In the genomic region with DNA sequence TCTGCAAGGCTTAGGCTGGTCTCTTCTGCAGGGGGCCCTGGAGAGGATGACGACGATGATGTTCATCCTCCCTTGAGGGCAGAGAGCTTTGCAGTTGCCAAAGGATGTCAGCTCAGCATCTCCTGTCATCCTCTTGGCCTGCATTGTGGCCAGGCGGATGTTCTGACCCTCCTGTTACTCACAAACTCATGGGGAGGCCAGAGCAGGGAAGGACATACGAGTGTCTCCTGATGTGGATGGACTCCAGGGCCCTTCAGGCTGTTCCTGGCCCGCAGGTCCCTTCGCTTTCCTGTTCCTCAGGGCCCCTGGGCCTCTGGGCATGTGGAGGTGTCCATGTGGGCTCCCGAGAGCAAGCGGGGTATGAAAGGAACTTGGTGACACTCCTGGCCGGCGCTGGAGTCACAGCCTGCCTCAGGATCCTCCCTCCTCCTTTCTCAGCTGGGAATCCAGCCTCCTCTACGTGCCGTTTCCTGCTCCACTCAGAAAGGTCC, we compare ENCODE assay signal across 12 cellular contexts. TPM values are rescaled to one million over a fixed set of nuclear protein-coding genes. Genes with fewer than 3 reads are reported as not detected.
A peak's percentile ranks its signal among the peaks of the same experiment; 100 is the strongest.
DNase-seq lines count a peak whose midpoint lies in the region; ATAC-seq and TF ChIP-seq lines count a peak whose summit lies in the region.
"Had no signal": no experiment of that assay in that cellular context is flagged by ENCODE, and none has a peak within 500 bp of the region (broad histone marks: within the 10 kb centered on the region; RNA-seq: fewer than 3 reads in every experiment).

No MANE protein-coding gene starts in this region.

- H3K27me3 ChIP-seq in spleen (replicated peaks in 1 of 7): no peaks in the 10 kb centered on the region

- peak overlapping the region; percentile 50 to 96 (median 92) for H3K27ac ChIP-seq in spleen
- H3K27ac ChIP-seq: SK-N-MC had no signal

- WGBS in spleen, 5 donors: 70 to 92% (median 88%) methylated on average over 11 to 12 of the region's 12 CpGs

- no peaks in the 10 kb centered on the region for H3K9me3 Mint-ChIP-seq in T-helper 2 cell treated with Interferon-gamma antibody and Interleukin-4, amounts not matched to agents 5 μg/mL and 100 μg/mL, for 36 hours
- H3K9me3 Mint-ChIP-seq in T-cell: no peaks in the 10 kb centered on the region

- H3K4me1 ChIP-seq in spleen: peaks cover 66 to 99% (median 90%) of the 10 kb centered on the region in 6 donors

- TF ChIP-seq POLR2A in spleen (IDR thresholded peaks at IDR 0.05): no peak

- H3K36me3 Mint-ChIP-seq in T-helper 2 cell treated with Interferon-gamma antibody and Interleukin-4, amounts not matched to agents 5 μg/mL and 100 μg/mL, for 36 hours (ENCODE audit: low read depth): peaks cover 24% of the 10 kb centered on the region
- peaks cover 8% of the 10 kb centered on the region for H3K36me3 Mint-ChIP-seq in T-cell

- H3K4me3 ChIP-seq in fibroblast of pulmonary artery (replicated peaks; ENCODE audit: low read depth, low read length) (no peak overlapping the region), spleen (peak overlapping the region in 1 of 8 donors; percentile 60)
- H3K4me3 ChIP-seq: SK-N-MC had no signal

- no peak overlapping the region for H3K4me3 Mint-ChIP-seq in T-helper 2 cell treated with Interferon-gamma antibody and Interleukin-4, amounts not matched to agents 5 μg/mL and 100 μg/mL, for 36 hours
- H3K4me3 Mint-ChIP-seq in T-cell: peak overlapping the region in 1 of 3 donors; percentile 78

- H3K27me3 Mint-ChIP-seq in T-helper 2 cell treated with Interferon-gamma antibody and Interleukin-4, amounts not matched to agents 5 μg/mL and 100 μg/mL, for 36 hours (ENCODE audit: low read depth): no peaks in the 10 kb centered on the region
- H3K27me3 Mint-ChIP-seq in T-cell: no peaks in the 10 kb centered on the region

- peaks cover 59% of the 10 kb centered on the region for H3K4me1 Mint-ChIP-seq in T-helper 2 cell treated with Interferon-gamma antibody and Interleukin-4, amounts not matched to agents 5 μg/mL and 100 μg/mL, for 36 hours (ENCODE audit: low read depth)
- H3K4me1 Mint-ChIP-seq in T-cell: peaks cover 79 to 92% (median 89%) of the 10 kb centered on the region in 3 donors

- peak overlapping the region; percentile 94 for H3K27ac Mint-ChIP-seq in T-helper 2 cell treated with Interferon-gamma antibody and Interleukin-4, amounts not matched to agents 5 μg/mL and 100 μg/mL, for 36 hours
- H3K27ac Mint-ChIP-seq in T-cell: peak overlapping the region; percentile 27 to 58

- ATAC-seq in T-cell (replicated peaks in 1 of 4): no peak
- no peak for ATAC-seq in HG02840 (IDR thresholded peaks at IDR 0.05; ENCODE audit: low FRiP score, unreplicated experiment)
- no peak for ATAC-seq in GM18873 (IDR thresholded peaks at IDR 0.05; ENCODE audit: low FRiP score, unreplicated experiment)

- DNase-seq in T-helper 2 cell treated with Interferon-gamma antibody and Interleukin-4, amounts not matched to agents 5 μg/mL and 100 μg/mL, for 36 hours (ENCODE audit: low spot score): no peak
- no peak for DNase-seq in T-helper 2 cell
- DNase-seq in T-cell: no peak
- peak; percentile 39 for DNase-seq in fibroblast of pulmonary artery (ENCODE audit: low read depth)
- DNase-seq in spleen: peak; percentile 75
- DNase-seq in NCI-H524 (lab: John Stamatoyannopoulos, UW): no peak
- DNase-seq: erythroblast, mammary epithelial cell, NCI-H1694 treated with DMSO at 0.1 percent for 48 hours had no signal

- CTCF ChIA-PET in T-cell (lab: Charles Lee): interaction anchor here in 1 of 2 donors (0.6 kb wide), 1 partner anchor 520 kb away, joined by 3 read pairs; no protein-coding TSS in a partner anchor

- H3K9me3 ChIP-seq in spleen: no peaks in the 10 kb centered on the region

- TF ChIP-seq CTCF in fibroblast of pulmonary artery (IDR thresholded peaks at IDR 0.05; ENCODE audit: low read length, missing control alignments) (no peak), spleen (IDR thresholded peaks at IDR 0.05 in 8 of 11, conservative IDR thresholded peaks at IDR 0.05 in 3 of 11) (no peak)

- intact Hi-C loops in spleen (cut with DNase I; ENCODE audit: low total_unique reads): no loop called here

- peaks cover 0 to 37% (median 5%) of the 10 kb centered on the region in 6 donors for H3K36me3 ChIP-seq in spleen

- POLR2A ChIA-PET in T-cell (lab: Charles Lee): no interaction called here

RNA-seq across cellular contexts. Expression of a gene that starts 8.5 kb away (rescaled TPM):
- 10 to 100 TPM; 29.1 to 35.1 (median 30.1) TPM for total RNA-seq in T-cell
- 10 to 100 TPM; 15.8 to 31.1 (median 25.2) TPM for total RNA-seq in spleen
- polyA plus RNA-seq in spleen: 10 to 100 TPM in 2 of 3 donors, 1 to 10 TPM in 1; 8.3 to 14.8 (median 14.2) TPM

RNA-seq across cellular contexts. Expression of a gene that starts 59.2 kb away (rescaled TPM):
- total RNA-seq in T-cell: 1 to 10 TPM in 4 of 5 donors, under 1 TPM in 1; 0.72 to 4.1 (median 1.8) TPM
- 1 to 10 TPM in 6 of 7 donors, under 1 TPM in 1; 0.92 to 3.9 (median 2.0) TPM for total RNA-seq in spleen
- 1 to 10 TPM in 1 of 3 donors, under 1 TPM in 2; 0.38 to 1.5 (median 0.47) TPM for polyA plus RNA-seq in spleen
- total RNA-seq: mammary epithelial cell had no signal
- polyA plus RNA-seq: mammary epithelial cell had no signal

Comparison
In these comparisons a context has a peak if more than half of its experiments do, and no peak if none do; other contexts are left out.
1. DNase-seq: peak in fibroblast of pulmonary artery (single experiment) and spleen (single experiment); none in T-helper 2 cell treated with Interferon-gamma antibody and Interleukin-4, amounts not matched to agents 5 μg/mL and 100 μg/mL, for 36 hours (single experiment), T-helper 2 cell (0 of 5), T-cell (0 of 34) and NCI-H524 (0 of 2).